Comparison of ENCODE assay signal across 8 cellular contexts in the genomic region with DNA sequence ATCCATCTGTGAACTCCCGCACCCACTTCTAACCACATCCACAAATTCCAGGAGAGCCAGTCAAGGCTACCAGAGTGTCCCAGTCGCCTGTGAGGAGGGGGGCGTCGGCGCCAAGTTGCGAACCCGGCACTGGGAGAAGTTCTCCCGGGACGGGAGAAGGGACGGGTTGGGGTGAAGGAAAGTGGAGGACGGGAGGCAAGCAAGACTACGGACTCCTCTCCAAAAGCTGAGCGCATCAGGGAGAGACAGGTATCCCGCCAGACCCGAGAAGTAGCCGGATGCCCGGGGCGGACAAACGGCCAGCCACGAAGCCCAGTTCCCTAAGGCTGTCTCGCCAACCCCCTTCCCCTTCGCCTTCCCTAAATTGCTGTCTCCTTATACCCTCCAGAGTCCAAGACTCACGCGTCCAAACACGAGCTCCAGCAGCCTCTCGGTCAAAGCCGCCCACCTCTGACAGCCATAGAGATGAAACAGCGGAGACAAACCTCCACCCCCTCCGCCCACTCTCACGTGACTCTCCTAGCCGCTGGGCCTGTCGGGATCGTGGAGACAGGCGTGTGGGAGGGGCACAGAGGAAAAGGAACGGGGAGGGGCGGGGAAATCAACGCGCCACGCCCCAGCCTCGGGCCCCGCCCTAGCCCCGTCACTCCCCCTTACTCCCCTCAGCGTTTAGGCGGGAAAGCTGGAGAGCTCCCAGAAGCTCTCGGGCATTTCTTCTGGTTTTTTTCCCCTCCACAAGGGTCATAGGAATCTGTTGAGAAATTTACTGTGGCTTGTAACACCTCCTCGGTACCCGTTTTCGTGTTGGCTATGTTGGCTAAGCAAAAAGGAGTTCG. TPM values are rescaled to one million over a fixed set of nuclear protein-coding genes. Genes with fewer than 3 reads are reported as not detected.
A peak's percentile ranks its signal among the peaks of the same experiment; 100 is the strongest.
DNase-seq lines count a peak whose midpoint lies in the region; ATAC-seq and TF ChIP-seq lines count a peak whose summit lies in the region.

A gene with protein sequence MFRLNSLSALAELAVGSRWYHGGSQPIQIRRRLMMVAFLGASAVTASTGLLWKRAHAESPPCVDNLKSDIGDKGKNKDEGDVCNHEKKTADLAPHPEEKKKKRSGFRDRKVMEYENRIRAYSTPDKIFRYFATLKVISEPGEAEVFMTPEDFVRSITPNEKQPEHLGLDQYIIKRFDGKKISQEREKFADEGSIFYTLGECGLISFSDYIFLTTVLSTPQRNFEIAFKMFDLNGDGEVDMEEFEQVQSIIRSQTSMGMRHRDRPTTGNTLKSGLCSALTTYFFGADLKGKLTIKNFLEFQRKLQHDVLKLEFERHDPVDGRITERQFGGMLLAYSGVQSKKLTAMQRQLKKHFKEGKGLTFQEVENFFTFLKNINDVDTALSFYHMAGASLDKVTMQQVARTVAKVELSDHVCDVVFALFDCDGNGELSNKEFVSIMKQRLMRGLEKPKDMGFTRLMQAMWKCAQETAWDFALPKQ (minus strand): TSS at position 472 of the 836 bp plus-strand sequence. CDS start 59,286 bp downstream, outside the sequence.

- peak within 1 kb of the TSS; percentile 91 to 99 (median 95) for H3K27ac Mint-ChIP-seq in CD14-positive monocyte
- peak within 1 kb of the TSS; percentile 86 for H3K27ac Mint-ChIP-seq in activated CD4-positive, alpha-beta memory T cell treated with anti-CD3 and anti-CD28 coated beads for 36 hours

- H3K4me1 ChIP-seq in right lobe of liver = peaks cover 0 to 11% (median 3%) of the 10 kb centered on the region in 4 donors

- no peaks in the 10 kb centered on the region for H3K27me3 ChIP-seq in dorsolateral prefrontal cortex
- H3K27me3 ChIP-seq in right lobe of liver = no peaks in the 10 kb centered on the region

- no peak for TF ChIP-seq CTCF in CD14-positive monocyte (IDR thresholded peaks at IDR 0.05)
- peak in 27 of 56 donors; percentile 0 to 49 (median 20) for TF ChIP-seq CTCF in dorsolateral prefrontal cortex (IDR thresholded peaks at IDR 0.05 in 54 of 56, conservative IDR thresholded peaks at IDR 0.05 in 2 of 56; ENCODE audit: low read depth in 1 of 56, partially characterized antibody in 56 of 56)
- no peak for TF ChIP-seq CTCF in right lobe of liver (IDR thresholded peaks at IDR 0.05)

- H3K27me3 Mint-ChIP-seq in CD14-positive monocyte (ENCODE audit: low read depth in 3 of 3) = no peaks in the 10 kb centered on the region
- H3K27me3 Mint-ChIP-seq in activated CD4-positive, alpha-beta memory T cell treated with anti-CD3 and anti-CD28 coated beads for 36 hours = no peaks in the 10 kb centered on the region

- ATAC-seq in GM19397 (IDR thresholded peaks at IDR 0.05; ENCODE audit: unreplicated experiment) (peak; percentile 99), HG03571 (IDR thresholded peaks at IDR 0.05; ENCODE audit: unreplicated experiment) (peak; percentile 90), right lobe of liver (peak; percentile 100)

- peaks cover 4 to 11% of the 10 kb centered on the region in 2 donors for H3K36me3 Mint-ChIP-seq in CD14-positive monocyte
- H3K36me3 Mint-ChIP-seq in activated CD4-positive, alpha-beta memory T cell treated with anti-CD3 and anti-CD28 coated beads for 36 hours = no peaks in the 10 kb centered on the region

- DNase-seq in CD14-positive monocyte (ENCODE audit: low spot score) = peak; percentile 96
- DNase-seq in NCI-H82 treated with DMSO at 0.1 percent for 48 hours (lab: John Stamatoyannopoulos, UW; ENCODE audit: unreplicated experiment) = peak; percentile 89
- peak; percentile 97 for DNase-seq in activated CD4-positive, alpha-beta memory T cell treated with anti-CD3 and anti-CD28 coated beads for 36 hours
- peak; percentile 93 to 97 (median 96) for DNase-seq in dorsolateral prefrontal cortex
- DNase-seq in right lobe of liver = peak; percentile 97
- DNase-seq in stimulated activated CD4-positive, alpha-beta T cell treated with anti-CD3 and anti-CD28 coated beads, Interleukin-4, amount 100 ng/mL, for 4 hours = peak; percentile 89 to 96

- 0% methylated on average over 30 of the region's 49 CpGs for WGBS in right lobe of liver (ENCODE audit: insufficient coverage, low coverage, low lambda C conversion rate, missing lambda C conversion rate)

- H3K27ac ChIP-seq in dorsolateral prefrontal cortex = peak within 1 kb of the TSS in 58 of 59 donors; percentile 23 to 93 (median 76)
- H3K27ac ChIP-seq in right lobe of liver = peak within 1 kb of the TSS; percentile 58 to 84 (median 64)

- H3K36me3 ChIP-seq in right lobe of liver = no peaks in the 10 kb centered on the region

- H3K9me3 ChIP-seq in right lobe of liver = no peaks in the 10 kb centered on the region

- intact Hi-C loops in CD14-positive monocyte (cut with micrococcal nuclease) (loop anchor here (5.0 to 10.0 kb wide), 2 partner anchors 66 to 111 kb away; a partner anchor contains a TSS), dorsolateral prefrontal cortex (cut with DNase I) (loop anchor here in 1 of 2 donors (5.0 to 10.0 kb wide), 5 partner anchors 66 to 269 kb away; a partner anchor contains a TSS), right lobe of liver (cut with DNase I) (no loop called here)
- intact Hi-C loops in activated CD4-positive, alpha-beta memory T cell treated with anti-CD3 and anti-CD28 coated beads for 36 hours (cut with micrococcal nuclease) = loop anchor here (1.0 to 10.0 kb wide), 3 partner anchors 63 to 261 kb away; a partner anchor contains a TSS

- H3K4me1 Mint-ChIP-seq in CD14-positive monocyte = peaks cover 17% of the 10 kb centered on the region
- H3K4me1 Mint-ChIP-seq in activated CD4-positive, alpha-beta memory T cell treated with anti-CD3 and anti-CD28 coated beads for 36 hours (ENCODE audit: low read depth) = peaks cover 10% of the 10 kb centered on the region

- TF ChIP-seq POLR2A in right lobe of liver (IDR thresholded peaks at IDR 0.05) = peak; percentile 77

- H3K4me3 ChIP-seq in dorsolateral prefrontal cortex = peak within 1 kb of the TSS; percentile 52 to 99 (median 91)
- H3K4me3 ChIP-seq in right lobe of liver = peak within 1 kb of the TSS; percentile 61 to 93 (median 76)

- CTCF ChIA-PET in activated CD4-positive, alpha-beta memory T cell treated with anti-CD3 and anti-CD28 coated beads for 36 hours (lab: Charles Lee) = interaction anchor here (1.0 kb wide), 1 partner anchor 61 kb away, joined by 3 read pairs; no protein-coding TSS in a partner anchor

- POLR2A ChIA-PET in activated CD4-positive, alpha-beta memory T cell treated with anti-CD3 and anti-CD28 coated beads for 36 hours (lab: Charles Lee) = interaction anchor here (0.7 to 1.8 kb wide), 6 partner anchors 11 to 67 kb away, joined by 3 to 5 read pairs (median 4); a partner anchor contains a TSS

- H3K9me3 Mint-ChIP-seq in CD14-positive monocyte = peaks cover 0 to 2% (median 0%) of the 10 kb centered on the region in 7 donors
- no peaks in the 10 kb centered on the region for H3K9me3 Mint-ChIP-seq in activated CD4-positive, alpha-beta memory T cell treated with anti-CD3 and anti-CD28 coated beads for 36 hours

- H3K4me3 Mint-ChIP-seq in CD14-positive monocyte = peak within 1 kb of the TSS; percentile 97 to 100
- H3K4me3 Mint-ChIP-seq in activated CD4-positive, alpha-beta memory T cell treated with anti-CD3 and anti-CD28 coated beads for 36 hours = peak within 1 kb of the TSS; percentile 97

RNA-seq across cellular contexts. Expression of the gene that starts here (rescaled TPM):
- polyA plus RNA-seq in CD14-positive monocyte = 10 to 100 TPM; 51.7 to 76.4 TPM
- 10 to 100 TPM; 41.2 to 41.7 TPM for total RNA-seq in activated CD4-positive, alpha-beta memory T cell treated with anti-CD3 and anti-CD28 coated beads for 36 hours
- total RNA-seq in dorsolateral prefrontal cortex = 100 to 1,000 TPM in 4 of 120 experiments, 10 to 100 TPM in 116; 36.8 to 106 (median 81.0) TPM
- total RNA-seq in right lobe of liver = 10 to 100 TPM; 25.3 to 55.3 (median 38.2) TPM

Comparison
In these comparisons a context has a peak if more than half of its experiments do, and no peak if none do; other contexts are left out.
1. Peak in every context shown above with its lines: DNase-seq, ATAC-seq, H3K4me3 ChIP-seq and H3K27ac ChIP-seq.
2. intact Hi-C loops: an anchor here in CD14-positive monocyte (5.0 to 10.0 kb wide) and activated CD4-positive, alpha-beta memory T cell treated with anti-CD3 and anti-CD28 coated beads for 36 hours (1.0 to 10.0 kb wide); none called in right lobe of liver.